8 cellular contexts compared by ENCODE assay signal in the genomic region with DNA sequence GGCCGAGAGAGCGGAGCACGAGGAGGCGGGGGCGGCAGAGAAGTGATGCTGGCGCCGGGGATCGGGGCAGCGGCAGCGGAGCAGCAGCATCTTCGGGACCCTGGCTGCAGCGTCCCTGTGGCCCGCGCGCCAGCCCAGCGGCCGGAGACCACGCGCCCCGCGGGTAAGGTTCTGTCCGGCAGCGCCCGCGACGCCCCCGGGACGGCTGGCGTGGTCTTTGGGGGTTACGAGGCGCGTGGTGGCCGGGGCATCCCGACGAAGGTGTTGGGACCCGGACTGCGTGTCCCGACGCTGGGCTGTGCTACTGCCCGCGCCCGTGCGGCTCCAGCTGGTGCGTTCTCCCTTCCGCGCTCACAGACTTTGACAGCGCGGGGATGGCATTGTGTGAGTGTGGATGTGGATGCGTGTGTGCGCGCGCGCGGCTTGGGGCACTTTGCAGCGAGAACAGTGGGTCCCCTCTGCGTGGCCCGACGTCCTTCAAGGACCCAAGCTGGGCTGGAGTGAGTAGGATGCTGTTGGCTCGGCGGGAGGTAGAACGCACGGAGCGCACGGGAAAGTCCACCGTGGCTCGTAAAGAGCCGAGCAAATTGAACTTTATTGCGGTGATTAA. TPM values are rescaled to one million over a fixed set of nuclear protein-coding genes. Genes with fewer than 3 reads are reported as not detected.
DNase-seq lines count a peak whose midpoint lies in the region; ATAC-seq, FAIRE-seq and TF ChIP-seq lines count a peak whose summit lies in the region.

No MANE protein-coding gene starts in this region.

- peak overlapping the region; percentile 15 to 93; a peak in 4 of 6 replicates for H3K27ac ChIP-seq in A549
- H3K27ac ChIP-seq in SJCRH30 = no peak overlapping the region
- no peak overlapping the region for H3K27ac ChIP-seq in aorta (ENCODE audit: low read depth in 1 of 2, low read length in 2 of 2)

- TF ChIP-seq CTCF in A549 (IDR thresholded peaks at IDR 0.05) (no peak), GM12864 (IDR thresholded peaks at IDR 0.05; ENCODE audit: low read depth, low read length, missing control alignments) (no peak), epithelial cell of esophagus (IDR thresholded peaks at IDR 0.05; ENCODE audit: insufficient read depth, low read depth, low read length, missing control alignments) (no peak)

- no peak for FAIRE-seq in A549 (lab: Jason Lieb, UNC)

- no peak for TF ChIP-seq RAD21 in A549 (conservative IDR thresholded peaks at IDR 0.05 in 1 of 2, IDR thresholded peaks at IDR 0.05 in 1 of 2)

- H3K27me3 ChIP-seq in SJCRH30 = no peaks in the 10 kb centered on the region
- peaks cover 38% of the 10 kb centered on the region for H3K27me3 ChIP-seq in mucosa of stomach (ENCODE audit: control insufficient read depth, insufficient read depth, low read length)
- no peaks in the 10 kb centered on the region for H3K27me3 ChIP-seq in aorta (ENCODE audit: control insufficient read depth in 1 of 2, insufficient read depth in 2 of 2, low read length in 1 of 2)

- intact Hi-C loops in aorta (cut with DNase I) = no loop called here

- POLR2A ChIA-PET in A549 (lab: Yijun Ruan, JAX) = no interaction called here

- H3K36me3 ChIP-seq in SJCRH30 (no peaks in the 10 kb centered on the region), mucosa of stomach (ENCODE audit: control insufficient read depth, insufficient read depth, low read length) (no peaks in the 10 kb centered on the region), aorta (ENCODE audit: control insufficient read depth in 1 of 2, insufficient read depth in 2 of 2, low read length in 1 of 2) (no peaks in the 10 kb centered on the region)

- H3K9ac ChIP-seq in mucosa of stomach (ENCODE audit: low read length) = no peak overlapping the region

- CTCF ChIA-PET in A549 (lab: Yijun Ruan, JAX) = no interaction called here

- DNase-seq in A549 (ENCODE audit: low read depth in 1 of 2, low spot score in 1 of 2) (peak in 1 of 2 experiments; percentile 6), GM12864 (ENCODE audit: low read depth) (no peak), SJCRH30 (peak; percentile 30 to 51), epithelial cell of esophagus (ENCODE audit: low read depth) (peak; percentile 15), aorta (peak in 1 of 2 donors; percentile 45)
- no peak for DNase-seq in NK-92 treated with Interleukin-12 subunit alpha and Interleukin-12 subunit beta, amount 100 ng/mL, for 24 hours (lab: John Stamatoyannopoulos, UW)

- H3K9me3 ChIP-seq in A549 (no peaks in the 10 kb centered on the region), SJCRH30 (replicated peaks) (no peaks in the 10 kb centered on the region), mucosa of stomach (ENCODE audit: control insufficient read depth, low read length) (no peaks in the 10 kb centered on the region), aorta (ENCODE audit: control insufficient read depth, low read length) (no peaks in the 10 kb centered on the region)

- 23% methylated on average over 13 of the region's 68 CpGs for WGBS in A549 (ENCODE audit: missing lambda C conversion rate)
- 1% methylated on average over 56 to 68 of the region's 68 CpGs for WGBS in aorta, 2 donors

- ATAC-seq in A549 (peak; percentile 30 to 35; a peak in 4 of 6 replicates), HG02973 (IDR thresholded peaks at IDR 0.05; ENCODE audit: unreplicated experiment) (peak; percentile 12), aorta (ENCODE audit: low FRiP score) (peak; percentile 52)

- H3K4me1 ChIP-seq in A549 (peaks cover 15% of the 10 kb centered on the region; the same call in 2 of the 3 replicates), SJCRH30 (no peaks in the 10 kb centered on the region), mucosa of stomach (ENCODE audit: control insufficient read depth, insufficient read depth, low read length) (peaks cover 19% of the 10 kb centered on the region), aorta (ENCODE audit: control insufficient read depth in 1 of 2, insufficient read depth in 2 of 2, low read length in 2 of 2) (no peaks in the 10 kb centered on the region)

- no peak for TF ChIP-seq POLR2A in A549 (IDR thresholded peaks at IDR 0.05; ENCODE audit: low read length)

- no peak for TF ChIP-seq EP300 in A549 (IDR thresholded peaks at IDR 0.05)

- H3K4me3 ChIP-seq in A549 (peak overlapping the region; percentile 73), GM12864 (ENCODE audit: low read depth, low read length) (peak overlapping the region; percentile 61), SJCRH30 (peak overlapping the region; percentile 71), epithelial cell of esophagus (ENCODE audit: low read length) (peak overlapping the region; percentile 32), mucosa of stomach (ENCODE audit: low read length) (peak overlapping the region; percentile 31), aorta (ENCODE audit: low read length in 2 of 2) (peak overlapping the region; percentile 12 to 38)

- H3K4me2 ChIP-seq in A549 = peak overlapping the region; percentile 99

TF ChIP-seq in A549, 52 proteins besides CTCF, POLR2A, EP300 and RAD21:
- TF ChIP-seq RNF2 (IDR thresholded peaks at IDR 0.05; ENCODE audit: borderline replicate concordance, low read depth) (peak; percentile 70; the same call in 1 of the 2 replicates), HOXB5 (CRISPR knock-in tag; IDR thresholded peaks at IDR 0.05) (no peak), MAZ (IDR thresholded peaks at IDR 0.05; ENCODE audit: borderline replicate concordance, low read depth, low read length) (no peak)

RNA-seq across cellular contexts. Expression of a gene that starts 0.5 kb away (rescaled TPM):
- 0.03 and 0.04 TPM in 2 replicates for polyA plus RNA-seq in A549 (2011; rRNA removed)
- polyA plus RNA-seq in A549 (2012; cell fraction: cytosol; rRNA removed) = under 0.01 TPM in 1 of 2 replicates, not detected in the other
- not detected in 2 replicates for polyA plus RNA-seq in A549 (2012; cell fraction: nucleus; rRNA removed)
- not detected in 3 replicates for polyA plus RNA-seq in A549 (2017; fragmentation: RNase III; extraction: RNeasy Plus Mini Kit Qiagen cat#74134 plus additional on column Dnase treatment)
- 0.05 and 0.08 TPM in 2 replicates for polyA minus RNA-seq in A549 (2011; rRNA and poly(A)+ RNA removed)
- total RNA-seq in SJCRH30 (2014; rRNA removed; shearing (Covaris generic)) = 1.9 and 2.7 TPM in 2 replicates
- total RNA-seq in aorta = under 1 TPM; 0.30 to 0.39 TPM
- polyA plus RNA-seq in aorta = not detected

Comparison
In these comparisons a context has a peak if more than half of its experiments do, and no peak if none do; other contexts are left out.
1. DNase-seq: peak in SJCRH30 (2 of 2) and epithelial cell of esophagus (single experiment); none in GM12864 (single experiment) and NK-92 treated with Interleukin-12 subunit alpha and Interleukin-12 subunit beta, amount 100 ng/mL, for 24 hours (single experiment).
2. H3K27ac ChIP-seq: peak in A549 (2 of 2); none in SJCRH30 (single experiment) and aorta (0 of 2).
3. Peak in every context shown above with its lines, with median percentiles within 50 percentile points of each other: ATAC-seq and H3K4me3 ChIP-seq.